In genomic region chr2:239225456-239225855, GRCh38 we compare ENCODE assay signal across 9 cellular contexts.
DNase-seq lines count a peak whose midpoint lies in the region; ATAC-seq and TF ChIP-seq lines count a peak whose summit lies in the region.
"Had no signal": no experiment of that assay in that cellular context is flagged by ENCODE, and none has a peak within 500 bp of the region (broad histone marks: within the 10 kb centered on the region; RNA-seq: fewer than 3 reads in every experiment).

No MANE protein-coding gene starts in this region.

- DNase-seq in Right ventricle myocardium superior: peak; percentile 44
- no peak for DNase-seq in cardiac septum (ENCODE audit: low spot score)
- DNase-seq in central memory CD8-positive, alpha-beta T cell (ENCODE audit: low spot score in 2 of 2): no peak
- peak in 3 of 9 donors; percentile 20 to 30 (median 30) for DNase-seq in naive thymus-derived CD4-positive, alpha-beta T cell
- no peak for DNase-seq in uterus
- DNase-seq in stimulated activated CD4-positive, alpha-beta T cell treated with anti-CD3 and anti-CD28 coated beads, Interleukin-2, amount 100 ng/mL, for 48 hours: no peak
- no peak for DNase-seq in iPS-NIHi7 (ENCODE audit: extremely low spot score)
- DNase-seq in A172 (ENCODE audit: low spot score): no peak
- DNase-seq: PC-3 had no signal

- POLR2A ChIA-PET in naive thymus-derived CD4-positive, alpha-beta T cell (lab: Charles Lee): interaction anchor here (0.6 to 2.6 kb wide), 4 partner anchors 9 to 76 kb away, joined by 3 to 6 read pairs (median 4); no protein-coding TSS in a partner anchor

- peaks cover 84% of the 10 kb centered on the region for H3K4me1 Mint-ChIP-seq in central memory CD8-positive, alpha-beta T cell
- peaks cover 62 to 97% (median 91%) of the 10 kb centered on the region in 7 donors for H3K4me1 Mint-ChIP-seq in naive thymus-derived CD4-positive, alpha-beta T cell

- CTCF ChIA-PET in naive thymus-derived CD4-positive, alpha-beta T cell (lab: Charles Lee): interaction anchor here (0.8 to 1.0 kb wide), 2 partner anchors 76 to 172 kb away, joined by 3 to 7 read pairs; no protein-coding TSS in a partner anchor

- H3K27ac Mint-ChIP-seq in central memory CD8-positive, alpha-beta T cell (ENCODE audit: low read depth): peak overlapping the region; percentile 49
- peak overlapping the region in 8 of 9 donors; percentile 72 to 95 (median 89) for H3K27ac Mint-ChIP-seq in naive thymus-derived CD4-positive, alpha-beta T cell

- no peaks in the 10 kb centered on the region for H3K9me3 ChIP-seq in naive thymus-derived CD4-positive, alpha-beta T cell (ENCODE audit: control insufficient read depth in 2 of 3, low read length in 3 of 3)
- H3K9me3 ChIP-seq in uterus: no peaks in the 10 kb centered on the region

- TF ChIP-seq CTCF in uterus (IDR thresholded peaks at IDR 0.05): no peak

- peaks cover 5% of the 10 kb centered on the region for H3K36me3 Mint-ChIP-seq in central memory CD8-positive, alpha-beta T cell (ENCODE audit: insufficient read depth)
- H3K36me3 Mint-ChIP-seq in naive thymus-derived CD4-positive, alpha-beta T cell: peaks cover 0 to 7% (median 0%) of the 10 kb centered on the region in 5 donors

- H3K36me3 ChIP-seq in naive thymus-derived CD4-positive, alpha-beta T cell (ENCODE audit: control insufficient read depth in 2 of 3, insufficient read depth in 3 of 3, low read length in 3 of 3): no peaks in the 10 kb centered on the region
- H3K36me3 ChIP-seq in uterus: no peaks in the 10 kb centered on the region

- no peaks in the 10 kb centered on the region for H3K27me3 Mint-ChIP-seq in central memory CD8-positive, alpha-beta T cell
- H3K27me3 Mint-ChIP-seq in naive thymus-derived CD4-positive, alpha-beta T cell: no peaks in the 10 kb centered on the region

- peaks cover 8 to 59% of the 10 kb centered on the region in 2 donors for H3K4me1 ChIP-seq in naive thymus-derived CD4-positive, alpha-beta T cell (ENCODE audit: control insufficient read depth in 2 of 2, insufficient read depth in 2 of 2, low read length in 2 of 2)
- H3K4me1 ChIP-seq in uterus: peaks cover 4 to 17% of the 10 kb centered on the region in 2 donors

- no peak for TF ChIP-seq POLR2A in uterus (IDR thresholded peaks at IDR 0.05)

- H3K4me3 ChIP-seq in naive thymus-derived CD4-positive, alpha-beta T cell (ENCODE audit: low read length): no peak overlapping the region
- no peak overlapping the region for H3K4me3 ChIP-seq in uterus

- intact Hi-C loops in Right ventricle myocardium superior (cut with DNase I): no loop called here
- intact Hi-C loops in cardiac septum (cut with DNase I): loop anchor here (5.0 kb wide), 2 partner anchors 82 to 172 kb away; no protein-coding TSS in a partner anchor
- intact Hi-C loops in naive thymus-derived CD4-positive, alpha-beta T cell (cut with micrococcal nuclease): no loop called here
- intact Hi-C loops in uterus (cut with DNase I; ENCODE audit: low total_unique reads): no loop called here

- peak overlapping the region; percentile 71 for H3K27ac ChIP-seq in naive thymus-derived CD4-positive, alpha-beta T cell (ENCODE audit: low read depth, low read length)
- H3K27ac ChIP-seq in uterus: peak overlapping the region; percentile 81 to 97

- H3K9me3 Mint-ChIP-seq in central memory CD8-positive, alpha-beta T cell: no peaks in the 10 kb centered on the region
- H3K9me3 Mint-ChIP-seq in naive thymus-derived CD4-positive, alpha-beta T cell: peaks cover 0 to 2% (median 0%) of the 10 kb centered on the region in 11 donors

- no peak for ATAC-seq in Right ventricle myocardium superior (ENCODE audit: poor library complexity)
- no peak for ATAC-seq in central memory CD8-positive, alpha-beta T cell (replicated peaks; ENCODE audit: extremely low read depth, poor library complexity, severe bottlenecking)
- peak; percentile 58 for ATAC-seq in naive thymus-derived CD4-positive, alpha-beta T cell
- ATAC-seq: PC-3 had no signal

- no peak overlapping the region for H3K4me3 Mint-ChIP-seq in central memory CD8-positive, alpha-beta T cell
- H3K4me3 Mint-ChIP-seq in naive thymus-derived CD4-positive, alpha-beta T cell: peak overlapping the region in 9 of 10 donors; percentile 62 to 80 (median 75)

- H3K27me3 ChIP-seq in naive thymus-derived CD4-positive, alpha-beta T cell (ENCODE audit: control insufficient read depth in 2 of 2, insufficient read depth in 2 of 2, low read length in 2 of 2): no peaks in the 10 kb centered on the region
- H3K27me3 ChIP-seq in uterus: no peaks in the 10 kb centered on the region
